In the genomic region with DNA sequence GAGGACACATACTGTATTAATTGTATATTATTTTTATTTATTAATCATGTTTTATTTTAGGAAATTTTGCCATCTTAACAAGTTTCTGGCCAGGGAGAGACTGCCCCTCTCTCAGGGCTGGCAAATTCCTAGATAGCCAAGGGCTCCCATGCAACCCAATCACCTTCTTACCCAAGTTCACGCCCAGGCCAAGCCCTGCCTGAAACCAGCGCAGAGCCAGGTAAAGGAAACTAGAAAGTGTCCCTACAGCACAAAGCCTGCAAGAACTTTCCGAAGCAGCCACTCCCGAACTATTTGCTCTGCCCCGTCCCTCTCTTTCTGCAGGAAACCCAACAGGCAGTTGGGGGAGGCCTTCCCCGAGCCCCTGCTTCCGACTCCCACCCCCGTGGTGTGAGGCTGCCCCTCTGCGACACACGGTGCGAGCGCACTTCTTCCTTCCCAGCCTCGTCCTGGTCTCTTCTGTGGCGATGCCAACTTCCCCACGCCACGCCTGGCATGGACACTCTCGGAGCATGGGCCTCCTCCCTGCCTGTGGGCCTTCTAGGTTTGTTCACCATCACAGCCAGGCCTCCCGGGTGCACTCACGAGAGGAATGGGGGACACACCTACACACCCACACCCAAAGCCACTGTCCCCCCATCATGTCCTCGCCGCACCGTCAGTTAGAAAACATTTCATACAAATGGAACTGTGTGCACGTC, we compare ENCODE assay signal across 12 cellular contexts.
DNase-seq lines count a peak whose midpoint lies in the region; ATAC-seq and TF ChIP-seq lines count a peak whose summit lies in the region.
"Had no signal": no experiment of that assay in that cellular context is flagged by ENCODE, and none has a peak within 500 bp of the region (broad histone marks: within the 10 kb centered on the region; RNA-seq: fewer than 3 reads in every experiment).

No MANE protein-coding gene starts in this region.

- no peaks in the 10 kb centered on the region for H3K9me3 Mint-ChIP-seq in activated T-cell treated with anti-CD3 and anti-CD28 coated beads, Interleukin-2, amount 50 U/mL, for 4 hours
- H3K9me3 Mint-ChIP-seq in WTC11, result no peaks in the 10 kb centered on the region

- H3K9me3 ChIP-seq in esophagus squamous epithelium (no peaks in the 10 kb centered on the region), gastrocnemius medialis (no peaks in the 10 kb centered on the region)
- H3K9me3 ChIP-seq: thyroid gland had no signal

- H3K27ac ChIP-seq in esophagus squamous epithelium (peak overlapping the region in 3 of 4 donors; percentile 50 to 78 (median 63)), gastrocnemius medialis (peak overlapping the region in 3 of 4 donors; percentile 10 to 93 (median 60))
- H3K27ac ChIP-seq: foreskin keratinocyte had no signal

- H3K4me3 Mint-ChIP-seq in activated T-cell treated with anti-CD3 and anti-CD28 coated beads, Interleukin-2, amount 50 U/mL, for 4 hours, result peak overlapping the region; percentile 21
- H3K4me3 Mint-ChIP-seq in WTC11, result no peak overlapping the region

- POLR2A ChIA-PET in WTC11 (lab: Charles Lee), result no interaction called here

- WGBS in esophagus squamous epithelium, 2 donors, result 70 to 71% methylated on average over 14 to 23 of the region's 23 CpGs

- no peak for TF ChIP-seq CTCF in WTC11 (IDR thresholded peaks at IDR 0.05)
- TF ChIP-seq CTCF in esophagus squamous epithelium (IDR thresholded peaks at IDR 0.05), result no peak
- no peak for TF ChIP-seq CTCF in gastrocnemius medialis (IDR thresholded peaks at IDR 0.05 in 4 of 5, conservative IDR thresholded peaks at IDR 0.05 in 1 of 5)

- H3K27ac Mint-ChIP-seq in WTC11, result peak overlapping the region; percentile 96

- no peak for DNase-seq in activated T-cell treated with anti-CD3 and anti-CD28 coated beads, Interleukin-2, amount 50 U/mL, for 4 hours
- no peak for DNase-seq in activated T-cell treated with anti-CD3 and anti-CD28 coated beads, Interleukin-2, amount 50 U/mL, for 48 hours
- no peak for DNase-seq in WTC11 (ENCODE audit: low spot score)
- no peak for DNase-seq in esophagus squamous epithelium (lab: John Stamatoyannopoulos, UW)
- DNase-seq in gastrocnemius medialis, result no peak
- DNase-seq in globus pallidus (ENCODE audit: low spot score), result no peak
- no peak for DNase-seq in DMS153 (lab: John Stamatoyannopoulos, UW)
- no peak for DNase-seq in effector CD4-positive, alpha-beta T cell
- DNase-seq: foreskin keratinocyte, GF-D8, NCI-H1694 treated with DMSO at 0.1 percent for 48 hours, thyroid gland had no signal

- peaks cover 81 to 100% (median 89%) of the 10 kb centered on the region in 3 donors for H3K4me1 ChIP-seq in esophagus squamous epithelium
- peaks cover 83 to 93% of the 10 kb centered on the region in 2 donors for H3K4me1 ChIP-seq in gastrocnemius medialis

- H3K36me3 Mint-ChIP-seq in activated T-cell treated with anti-CD3 and anti-CD28 coated beads, Interleukin-2, amount 50 U/mL, for 4 hours (ENCODE audit: insufficient read depth), result peaks cover 17% of the 10 kb centered on the region
- peaks cover 4% of the 10 kb centered on the region; the same call in 1 of the 2 replicates for H3K36me3 Mint-ChIP-seq in WTC11

- TF ChIP-seq POLR2A in esophagus squamous epithelium (IDR thresholded peaks at IDR 0.05) (no peak), gastrocnemius medialis (IDR thresholded peaks at IDR 0.05) (no peak)

- intact Hi-C loops in esophagus squamous epithelium (cut with DNase I) (no loop called here), gastrocnemius medialis (cut with DNase I; ENCODE audit: low total_unique reads) (no loop called here)

- no peak overlapping the region for H3K4me3 ChIP-seq in esophagus squamous epithelium
- no peak overlapping the region for H3K4me3 ChIP-seq in gastrocnemius medialis
- H3K4me3 ChIP-seq: thyroid gland had no signal

- in situ Hi-C loops in gastrocnemius medialis (cut with MboI; ENCODE audit: low sequenced_read_pairs in 4 of 4), result no loop called here

- ATAC-seq in activated T-cell treated with anti-CD3 and anti-CD28 coated beads, Interleukin-2, amount 50 U/mL, for 4 hours, result no peak
- ATAC-seq in WTC11 (no peak), gastrocnemius medialis (no peak)
- ATAC-seq: foreskin keratinocyte had no signal

- H3K27me3 Mint-ChIP-seq in activated T-cell treated with anti-CD3 and anti-CD28 coated beads, Interleukin-2, amount 50 U/mL, for 4 hours (ENCODE audit: low read depth), result no peaks in the 10 kb centered on the region
- no peaks in the 10 kb centered on the region for H3K27me3 Mint-ChIP-seq in WTC11 (ENCODE audit: low read depth)

- H3K27me3 ChIP-seq in esophagus squamous epithelium (no peaks in the 10 kb centered on the region), gastrocnemius medialis (no peaks in the 10 kb centered on the region)
- H3K27me3 ChIP-seq: foreskin keratinocyte, thyroid gland had no signal

- peaks cover 96% of the 10 kb centered on the region for H3K4me1 Mint-ChIP-seq in activated T-cell treated with anti-CD3 and anti-CD28 coated beads, Interleukin-2, amount 50 U/mL, for 4 hours (ENCODE audit: low read depth)
- peaks cover 79% of the 10 kb centered on the region for H3K4me1 Mint-ChIP-seq in WTC11

- CTCF ChIA-PET in WTC11 (lab: Charles Lee), result interaction anchor here (1.0 to 1.7 kb wide), 2 partner anchors 9 to 25 kb away, joined by 5 to 9 read pairs; no protein-coding TSS in a partner anchor

- H3K36me3 ChIP-seq in esophagus squamous epithelium (peaks cover 4 to 25% (median 4%) of the 10 kb centered on the region in 3 donors), gastrocnemius medialis (no peaks in the 10 kb centered on the region)
- H3K36me3 ChIP-seq: thyroid gland had no signal

TF ChIP-seq in WTC11, 78 proteins besides CTCF, POLR2A, EP300 and RAD21:
- TF ChIP-seq GTF2I (CRISPR knock-in tag; conservative IDR thresholded peaks at IDR 0.05), result no peak
- TF ChIP-seq KAT7 (CRISPR knock-in tag; IDR thresholded peaks at IDR 0.05; ENCODE audit: borderline replicate concordance), result no peak
- no peak for TF ChIP-seq ZNF317 (CRISPR knock-in tag; IDR thresholded peaks at IDR 0.05; ENCODE audit: borderline replicate concordance, low read depth)
- no peak for TF ChIP-seq NR1H2 (CRISPR knock-in tag; IDR thresholded peaks at IDR 0.05)
- TF ChIP-seq ZNF219 (CRISPR knock-in tag; IDR thresholded peaks at IDR 0.05; ENCODE audit: borderline replicate concordance), result no peak
- TF ChIP-seq ZBTB43 (CRISPR knock-in tag; IDR thresholded peaks at IDR 0.05), result no peak
- TF ChIP-seq, protein P1, sequence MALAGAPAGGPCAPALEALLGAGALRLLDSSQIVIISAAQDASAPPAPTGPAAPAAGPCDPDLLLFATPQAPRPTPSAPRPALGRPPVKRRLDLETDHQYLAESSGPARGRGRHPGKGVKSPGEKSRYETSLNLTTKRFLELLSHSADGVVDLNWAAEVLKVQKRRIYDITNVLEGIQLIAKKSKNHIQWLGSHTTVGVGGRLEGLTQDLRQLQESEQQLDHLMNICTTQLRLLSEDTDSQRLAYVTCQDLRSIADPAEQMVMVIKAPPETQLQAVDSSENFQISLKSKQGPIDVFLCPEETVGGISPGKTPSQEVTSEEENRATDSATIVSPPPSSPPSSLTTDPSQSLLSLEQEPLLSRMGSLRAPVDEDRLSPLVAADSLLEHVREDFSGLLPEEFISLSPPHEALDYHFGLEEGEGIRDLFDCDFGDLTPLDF (CRISPR knock-in tag; IDR thresholded peaks at IDR 0.05), result no peak
- TF ChIP-seq NFE2L1 (CRISPR knock-in tag; IDR thresholded peaks at IDR 0.05), result no peak
